Comparison of ENCODE assay signal across 8 cellular contexts in genomic region chr9:31443630-31444457, GRCh38.
A peak's percentile ranks its signal among the peaks of the same experiment; 100 is the strongest.
DNase-seq lines count a peak whose midpoint lies in the region; ATAC-seq and TF ChIP-seq lines count a peak whose summit lies in the region.
"Not testable (repeated sequence)": the region's sequence is repeated elsewhere in the genome, so short reads cannot be mapped to it uniquely, and the experiment has no call there.

No MANE protein-coding gene starts in this region.

- not testable (repeated sequence) for H3K36me3 ChIP-seq in OCI-LY1 (ENCODE audit: insufficient read depth, low read length); smooth muscle cell (ENCODE audit: low read depth)

- H3F3A ChIP-seq in OCI-LY1 (ENCODE audit: insufficient read depth, low read length); smooth muscle cell (ENCODE audit: low read depth): not testable (repeated sequence)

- peak; percentile 46 for DNase-seq in kidney glomerular epithelial cell (lab: John Stamatoyannopoulos, UW)
- DNase-seq in smooth muscle cell (lab: John Stamatoyannopoulos, UW; ENCODE audit: unreplicated experiment), result not testable (repeated sequence)

- peak overlapping the region; percentile 33; the same call in 1 of the 2 replicates for H3K9ac ChIP-seq in OCI-LY1 (ENCODE audit: low read length)
- not testable (repeated sequence) for H3K9ac ChIP-seq in smooth muscle cell (ENCODE audit: low read depth)

- not testable (repeated sequence) for H4K20me1 ChIP-seq in OCI-LY1 (ENCODE audit: insufficient read depth, low read length); smooth muscle cell (ENCODE audit: low read depth)

- WGBS in smooth muscle cell (ENCODE audit: low lambda C conversion rate), result 74% methylated on average over 7 of the region's 7 CpGs

- H3K4me3 ChIP-seq in OCI-LY1 (ENCODE audit: low read depth, low read length, poor library complexity, severe bottlenecking); smooth muscle cell: not testable (repeated sequence)

- H3K27me3 ChIP-seq in OCI-LY1 (ENCODE audit: insufficient read depth, low read length); smooth muscle cell (ENCODE audit: low read depth): not testable (repeated sequence)

- H3K79me2 ChIP-seq in OCI-LY1 (ENCODE audit: insufficient read depth, low read length); smooth muscle cell (ENCODE audit: low read depth): not testable (repeated sequence)

- TF ChIP-seq CTCF in OCI-LY1 (IDR thresholded peaks at IDR 0.05; ENCODE audit: low read length); smooth muscle cell (IDR thresholded peaks at IDR 0.05; ENCODE audit: borderline replicate concordance, insufficient read depth, poor library complexity, severe bottlenecking): not testable (repeated sequence)

- H3K27ac ChIP-seq in OCI-LY1 (ENCODE audit: low read depth, low read length, poor library complexity, severe bottlenecking), result peak overlapping the region; percentile 74
- not testable (repeated sequence) for H3K27ac ChIP-seq in smooth muscle cell (ENCODE audit: low read depth)

- not testable (repeated sequence) for H3K9me3 ChIP-seq in OCI-LY1 (ENCODE audit: low read length); smooth muscle cell (replicated peaks; ENCODE audit: low read depth)

- peak; percentile 80 for ATAC-seq in GM18517 (IDR thresholded peaks at IDR 0.05; ENCODE audit: unreplicated experiment)
- ATAC-seq in GM19438 (IDR thresholded peaks at IDR 0.05; ENCODE audit: low read depth, unreplicated experiment), result peak; percentile 82
- ATAC-seq in GM21737 (IDR thresholded peaks at IDR 0.05; ENCODE audit: unreplicated experiment), result peak; percentile 56
- peak; percentile 64 for ATAC-seq in HG02943 (IDR thresholded peaks at IDR 0.05; ENCODE audit: low read depth, unreplicated experiment)
- peak; percentile 71 for ATAC-seq in HG03354 (IDR thresholded peaks at IDR 0.05; ENCODE audit: poor library complexity, severe bottlenecking, unreplicated experiment)

- not testable (repeated sequence) for H3K9me2 ChIP-seq in OCI-LY1 (ENCODE audit: low read depth, low read length)

- peaks cover 24% of the 10 kb centered on the region for H3K4me1 ChIP-seq in OCI-LY1 (ENCODE audit: insufficient read depth, low read length, severe bottlenecking)
- H3K4me1 ChIP-seq in smooth muscle cell (ENCODE audit: low read depth), result not testable (repeated sequence)

- H3K4me2 ChIP-seq in OCI-LY1 (ENCODE audit: low read length), result peak overlapping the region; percentile 28; the same call in 1 of the 2 replicates
- H3K4me2 ChIP-seq in smooth muscle cell, result not testable (repeated sequence)

- peak overlapping the region; percentile 97; the same call in 1 of the 2 replicates for H2AFZ ChIP-seq in OCI-LY1 (ENCODE audit: low read length)
- H2AFZ ChIP-seq in smooth muscle cell (ENCODE audit: low read depth), result peak overlapping the region; percentile 66
